11 cellular contexts compared by ENCODE assay signal in genomic region chr11:128448487-128448886, GRCh38.
A peak's percentile ranks its signal among the peaks of the same experiment; 100 is the strongest.
DNase-seq lines count a peak whose midpoint lies in the region; ATAC-seq, FAIRE-seq and TF ChIP-seq lines count a peak whose summit lies in the region.
"Had no signal": no experiment of that assay in that cellular context is flagged by ENCODE, and none has a peak within 500 bp of the region (broad histone marks: within the 10 kb centered on the region; RNA-seq: fewer than 3 reads in every experiment).

No MANE protein-coding gene starts in this region.

- TF ChIP-seq RAD21 in A549 (conservative IDR thresholded peaks at IDR 0.05 in 1 of 2, IDR thresholded peaks at IDR 0.05 in 1 of 2), result peak; percentile 42 to 47; a peak in 4 of 5 replicates

- peaks cover 20% of the 10 kb centered on the region; the same call in 2 of the 3 replicates for H3K4me1 ChIP-seq in A549

- intact Hi-C loops in left colon (cut with DNase I, micrococcal nuclease), result no loop called here

- no peak for TF ChIP-seq EP300 in A549 (IDR thresholded peaks at IDR 0.05)

- H3K27ac ChIP-seq in A549, result peak overlapping the region; percentile 48 to 63
- H3K27ac ChIP-seq: lower lobe of right lung had no signal

- peaks cover 14% of the 10 kb centered on the region for H3K9me3 Mint-ChIP-seq in activated naive CD8-positive, alpha-beta T cell treated with anti-CD3 and anti-CD28 coated beads, Interleukin-2, amount 10 ng/mL, durations not matched to agents 7 days and 5 days

- no peak for FAIRE-seq in A549 (lab: Jason Lieb, UNC)

- H3K27ac Mint-ChIP-seq in activated naive CD8-positive, alpha-beta T cell treated with anti-CD3 and anti-CD28 coated beads, Interleukin-2, amount 10 ng/mL, durations not matched to agents 7 days and 5 days, result peak overlapping the region; percentile 84

- H3K4me3 Mint-ChIP-seq in activated naive CD8-positive, alpha-beta T cell treated with anti-CD3 and anti-CD28 coated beads, Interleukin-2, amount 10 ng/mL, durations not matched to agents 7 days and 5 days, result no peak overlapping the region

- H3K4me3 ChIP-seq in A549, result no peak overlapping the region
- H3K4me3 ChIP-seq: lower lobe of right lung had no signal

- CTCF ChIA-PET in A549 (lab: Yijun Ruan, JAX), result interaction anchor here (0.9 to 1.7 kb wide), 3 partner anchors 12 to 276 kb away, joined by 4 to 5 read pairs (median 4); no protein-coding TSS in a partner anchor

- peaks cover 27% of the 10 kb centered on the region for H3K36me3 Mint-ChIP-seq in activated naive CD8-positive, alpha-beta T cell treated with anti-CD3 and anti-CD28 coated beads, Interleukin-2, amount 10 ng/mL, durations not matched to agents 7 days and 5 days

- no peaks in the 10 kb centered on the region for H3K27me3 Mint-ChIP-seq in activated naive CD8-positive, alpha-beta T cell treated with anti-CD3 and anti-CD28 coated beads, Interleukin-2, amount 10 ng/mL, durations not matched to agents 7 days and 5 days

- 3% methylated on average over 4 of the region's 4 CpGs for WGBS in A549 (ENCODE audit: missing lambda C conversion rate)

- POLR2A ChIA-PET in A549 (lab: Yijun Ruan, JAX), result no interaction called here
- POLR2A ChIA-PET in activated naive CD8-positive, alpha-beta T cell treated with anti-CD3 and anti-CD28 coated beads, Interleukin-2, amount 10 ng/mL, durations not matched to agents 7 days and 5 days (lab: Charles Lee), result interaction anchor here (0.7 to 1.8 kb wide), 5 partner anchors 16 to 158 kb away, joined by 3 to 5 read pairs (median 4); no protein-coding TSS in a partner anchor

- no peak for TF ChIP-seq POLR2A in A549 (IDR thresholded peaks at IDR 0.05; ENCODE audit: low read length)

- peaks cover 34% of the 10 kb centered on the region for H3K4me1 Mint-ChIP-seq in activated naive CD8-positive, alpha-beta T cell treated with anti-CD3 and anti-CD28 coated beads, Interleukin-2, amount 10 ng/mL, durations not matched to agents 7 days and 5 days

- TF ChIP-seq CTCF in A549 (IDR thresholded peaks at IDR 0.05), result no peak

- ATAC-seq in A549, result peak; percentile 96
- ATAC-seq in activated naive CD8-positive, alpha-beta T cell treated with anti-CD3 and anti-CD28 coated beads, Interleukin-2, amount 10 ng/mL, durations not matched to agents 7 days and 5 days (ENCODE audit: low read depth), result no peak
- peak; percentile 96 for ATAC-seq in left colon
- no peak for ATAC-seq in GM21381 (IDR thresholded peaks at IDR 0.05; ENCODE audit: unreplicated experiment)
- ATAC-seq in GM21528 (IDR thresholded peaks at IDR 0.05; ENCODE audit: low FRiP score, unreplicated experiment), result no peak
- ATAC-seq in HG02623 (IDR thresholded peaks at IDR 0.05; ENCODE audit: unreplicated experiment), result no peak

- H3K9me3 ChIP-seq in A549, result no peaks in the 10 kb centered on the region
- H3K9me3 ChIP-seq: lower lobe of right lung had no signal

- DNase-seq in A549 (ENCODE audit: low read depth in 1 of 2, low spot score in 1 of 2), result peak; percentile 48 to 75
- DNase-seq in HK-2 (ENCODE audit: unreplicated experiment), result peak; percentile 82
- DNase-seq in activated naive CD8-positive, alpha-beta T cell treated with anti-CD3 and anti-CD28 coated beads, Interleukin-2, amount 10 ng/mL, durations not matched to agents 7 days and 5 days, result no peak
- peak; percentile 68 to 90 for DNase-seq in left colon
- DNase-seq in NCI-H1694 treated with DMSO at 0.1 percent for 48 hours (lab: John Stamatoyannopoulos, UW), result no peak
- DNase-seq: cerebellar nuclear complex, lower lobe of right lung, NCI-H446 treated with DMSO at 0.1 percent for 48 hours had no signal

- H3K4me2 ChIP-seq in A549, result peak overlapping the region; percentile 71

TF ChIP-seq in A549, 52 proteins besides CTCF, POLR2A, EP300 and RAD21:
- TF ChIP-seq, protein P1, sequence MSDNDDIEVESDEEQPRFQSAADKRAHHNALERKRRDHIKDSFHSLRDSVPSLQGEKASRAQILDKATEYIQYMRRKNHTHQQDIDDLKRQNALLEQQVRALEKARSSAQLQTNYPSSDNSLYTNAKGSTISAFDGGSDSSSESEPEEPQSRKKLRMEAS (IDR thresholded peaks at IDR 0.05), result 0 out of 2 replicates have a peak, but pooled peaks have one; percentile 38
- peak; percentile 43; the same call in 1 of the 2 replicates for TF ChIP-seq FOSL2 (IDR thresholded peaks at IDR 0.05)
- TF ChIP-seq FOSL2 (CRISPR knock-in tag; IDR thresholded peaks at IDR 0.05), result peak; percentile 73
- TF ChIP-seq HDAC2 (IDR thresholded peaks at IDR 0.05), result no peak
- TF ChIP-seq BHLHE40 (IDR thresholded peaks at IDR 0.05; ENCODE audit: low read depth, low read length), result no peak
- peak; percentile 23; the same call in 1 of the 2 replicates for TF ChIP-seq JUNB (IDR thresholded peaks at IDR 0.05)
TF ChIP-seq in A549: peak in this region for 3.

Comparison
In these comparisons a context has a peak if more than half of its experiments do, and no peak if none do; other contexts are left out.
1. ATAC-seq: peak in A549 (2 of 2) and left colon (single experiment); none in activated naive CD8-positive, alpha-beta T cell treated with anti-CD3 and anti-CD28 coated beads, Interleukin-2, amount 10 ng/mL, durations not matched to agents 7 days and 5 days (single experiment), GM21381 (single experiment), GM21528 (single experiment) and HG02623 (single experiment).
2. DNase-seq: peak in A549 (2 of 2), HK-2 (single experiment) and left colon (2 of 2); none in activated naive CD8-positive, alpha-beta T cell treated with anti-CD3 and anti-CD28 coated beads, Interleukin-2, amount 10 ng/mL, durations not matched to agents 7 days and 5 days (single experiment) and NCI-H1694 treated with DMSO at 0.1 percent for 48 hours (single experiment).